Comparison of ENCODE assay signal across 13 cellular contexts in the genomic region with DNA sequence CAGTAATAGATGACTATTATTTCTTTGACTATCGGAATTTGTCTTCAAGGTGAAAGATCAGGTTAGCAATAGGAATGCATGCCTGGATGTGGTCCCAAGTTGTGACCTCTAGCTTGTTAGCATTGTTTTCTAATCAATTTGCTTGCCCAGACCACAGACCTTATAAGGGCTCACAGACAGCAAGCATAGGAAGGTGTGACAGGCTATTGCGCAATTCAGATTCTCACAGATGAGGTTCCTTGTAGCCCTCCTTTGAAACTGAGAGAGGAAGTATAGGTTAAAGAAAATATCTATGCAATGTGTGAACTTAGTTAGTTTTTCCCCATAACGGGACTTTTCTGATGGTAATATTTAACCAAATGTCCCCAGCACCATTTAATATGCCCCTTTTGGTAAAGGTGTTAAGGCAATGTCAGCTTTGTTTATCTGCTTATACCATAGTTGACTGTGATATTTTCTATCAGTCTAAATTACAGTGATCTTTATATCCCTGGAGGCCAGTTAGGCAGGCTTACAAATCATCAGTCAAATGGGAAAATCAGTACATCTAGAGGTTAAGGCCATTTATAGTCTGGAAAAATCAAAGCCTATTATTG.
DNase-seq lines count a peak whose midpoint lies in the region; ATAC-seq, FAIRE-seq and TF ChIP-seq lines count a peak whose summit lies in the region.
"Had no signal": no experiment of that assay in that cellular context is flagged by ENCODE, and none has a peak within 500 bp of the region (broad histone marks: within the 10 kb centered on the region; RNA-seq: fewer than 3 reads in every experiment).

No MANE protein-coding gene starts in this region.

- H3K9me3 ChIP-seq in K562 (replicated peaks; ENCODE audit: control insufficient read depth, insufficient read depth, low read depth, low read length) (no peaks in the 10 kb centered on the region), aorta (ENCODE audit: control insufficient read depth, low read length) (no peaks in the 10 kb centered on the region)
- H3K9me3 ChIP-seq: thoracic aorta had no signal

- TF ChIP-seq CTCF in GM13976 (IDR thresholded peaks at IDR 0.05; ENCODE audit: borderline replicate concordance, control extremely low read depth, extremely low read depth, insufficient read depth, missing control alignments) (no peak), K562 (IDR thresholded peaks at IDR 0.05 in 2 of 3, conservative IDR thresholded peaks at IDR 0.05 in 1 of 3; ENCODE audit: insufficient read depth in 2 of 3, low read depth in 1 of 3, low read length in 3 of 3) (no peak)

- POLR2A ChIA-PET in K562 (lab: Yijun Ruan, JAX), result no interaction called here

- 63% methylated on average over 3 of the region's 3 CpGs for WGBS in K562 (ENCODE audit: insufficient coverage, low coverage, missing lambda C conversion rate)
- WGBS in aorta, 2 donors, result 91 to 93% methylated on average over 3 of the region's 3 CpGs

- H2AFZ ChIP-seq in K562 (ENCODE audit: low read depth, low read length), result 0 out of 2 replicates have a peak overlapping the region, but pooled peaks have one; percentile 2
- H2AFZ ChIP-seq: parathyroid adenoma had no signal

- no TSS peak for BruUV-seq in K562 (replicated peaks; lab: Mats Ljungman, UMichigan)

- ATAC-seq in GM21515 (IDR thresholded peaks at IDR 0.05; ENCODE audit: unreplicated experiment) (peak; percentile 97), HG03432 (IDR thresholded peaks at IDR 0.05; ENCODE audit: unreplicated experiment) (peak; percentile 99), K562 (peak; percentile 69), aorta (ENCODE audit: low FRiP score) (no peak)

- CTCF ChIA-PET in K562 (lab: Yijun Ruan, JAX; ENCODE audit: low intra/inter-chr PET ratio), result no interaction called here

- FAIRE-seq in K562 (lab: Jason Lieb, UNC), result no peak
- FAIRE-seq: endothelial cell of umbilical vein had no signal

- intact Hi-C loops in K562 (cut with micrococcal nuclease), result no loop called here
- intact Hi-C loops in aorta (cut with DNase I), result no loop called here

- no peak overlapping the region for H3K9ac ChIP-seq in K562 (ENCODE audit: insufficient read depth in 1 of 2, low read depth in 2 of 2, low read length in 2 of 2)
- H3K9ac ChIP-seq: parathyroid adenoma had no signal

- H3K4me3 ChIP-seq in K562 (no peak overlapping the region), aorta (ENCODE audit: low read length in 2 of 2) (no peak overlapping the region)
- H3K4me3 ChIP-seq: thoracic aorta had no signal

- H3K4me1 ChIP-seq in K562 (replicated peaks in 1 of 2; ENCODE audit: control insufficient read depth in 2 of 2, insufficient read depth in 2 of 2, low read length in 2 of 2) (peaks cover 0 to 20% of the 10 kb centered on the region in 2 experiments; a peak in 3 of 5 replicates), aorta (ENCODE audit: control insufficient read depth in 1 of 2, insufficient read depth in 2 of 2, low read length in 2 of 2) (peaks cover 0 to 7% of the 10 kb centered on the region in 2 donors)
- H3K4me1 ChIP-seq: parathyroid adenoma had no signal

- H3K27ac ChIP-seq in K562 (ENCODE audit: extremely low read depth, low read depth, low read length), result no peak overlapping the region
- H3K27ac ChIP-seq in aorta (ENCODE audit: low read depth in 1 of 2, low read length in 2 of 2), result no peak overlapping the region
- H3K27ac ChIP-seq: parathyroid adenoma, thoracic aorta had no signal

- TF ChIP-seq EP300 in K562 (IDR thresholded peaks at IDR 0.05; ENCODE audit: low read length), result no peak; the same call in 1 of the 2 replicates

- DNase-seq in GM13976 (ENCODE audit: low spot score) (peak; percentile 26), K562 (ENCODE audit: extremely low read depth in 1 of 4, low spot score in 3 of 4) (peak in 1 of 4 experiments; percentile 34), GDM1 (lab: John Stamatoyannopoulos, UW) (no peak), GM03348 (ENCODE audit: low spot score) (no peak), aorta (no peak), HK-2 (ENCODE audit: unreplicated experiment) (no peak)
- DNase-seq: activated CD4-positive, alpha-beta T cell treated with anti-CD3 and anti-CD28 coated beads, Interleukin-2, amount 50 U/mL, for 48 hours; CD4-positive, alpha-beta T cell had no signal

- H3K79me2 ChIP-seq in K562 (ENCODE audit: control insufficient read depth, insufficient read depth, low read length), result no peaks in the 10 kb centered on the region
- H3K79me2 ChIP-seq: parathyroid adenoma had no signal

- no peaks in the 10 kb centered on the region for H3K9me1 ChIP-seq in K562 (ENCODE audit: control insufficient read depth, insufficient read depth, low read length)

- in situ Hi-C loops in GM13976 (cut with MboI; ENCODE audit: low sequenced_read_pairs, unreplicated experiment), result no loop called here
- in situ Hi-C loops in K562 (cut with MboI), result no loop called here

- H3K36me3 ChIP-seq in K562 (ENCODE audit: control insufficient read depth, insufficient read depth, low read length), result no peaks in the 10 kb centered on the region
- H3K36me3 ChIP-seq in aorta (ENCODE audit: control insufficient read depth in 1 of 2, insufficient read depth in 2 of 2, low read length in 1 of 2), result no peaks in the 10 kb centered on the region
- H3K36me3 ChIP-seq: thoracic aorta had no signal

- TF ChIP-seq POLR2A in K562 (conservative IDR thresholded peaks at IDR 0.05), result no peak

- H3K27me3 ChIP-seq in K562 (ENCODE audit: control insufficient read depth in 2 of 2, insufficient read depth in 2 of 2, low read length in 2 of 2) (no peaks in the 10 kb centered on the region), aorta (ENCODE audit: control insufficient read depth in 1 of 2, insufficient read depth in 2 of 2, low read length in 1 of 2) (no peaks in the 10 kb centered on the region)

- TF ChIP-seq RAD21 in K562 (CRISPR knock-in tag; conservative IDR thresholded peaks at IDR 0.05 in 1 of 2, IDR thresholded peaks at IDR 0.05 in 1 of 2), result no peak

- no peaks in the 10 kb centered on the region for H4K20me1 ChIP-seq in K562 (replicated peaks; ENCODE audit: control insufficient read depth, insufficient read depth, low read length)

- no peak overlapping the region for H3K4me2 ChIP-seq in K562 (ENCODE audit: insufficient read depth, low read length)

TF ChIP-seq in K562, 482 proteins besides CTCF, POLR2A, EP300 and RAD21 (continues in another document):
- TF ChIP-seq KAT7 (CRISPR knock-in tag; IDR thresholded peaks at IDR 0.05; ENCODE audit: borderline replicate concordance) (no peak), FOSL1 (tag; conservative IDR thresholded peaks at IDR 0.05) (peak; percentile 39), NELFE (IDR thresholded peaks at IDR 0.05; ENCODE audit: insufficient read depth, insufficient read length) (no peak), CBX8 (IDR thresholded peaks at IDR 0.05; ENCODE audit: borderline replicate concordance, extremely low read depth, low read depth, low read length, poor library complexity, severe bottlenecking) (no peak), TRIM24 (IDR thresholded peaks at IDR 0.05) (peak in 1 of 2 experiments; percentile 49; a peak in 1 of 4 replicates), RBM22 (IDR thresholded peaks at IDR 0.05; ENCODE audit: low read depth, low read length, poor library complexity, severe bottlenecking) (no peak), FOXA1 (IDR thresholded peaks at IDR 0.05; ENCODE audit: borderline replicate concordance) (no peak), U2AF1 (optimal IDR thresholded peaks at IDR 0.05; ENCODE audit: low read depth, low read length) (no peak), ZNF57 (CRISPR knock-in tag; IDR thresholded peaks at IDR 0.05) (no peak), ZNF586 (CRISPR knock-in tag; conservative IDR thresholded peaks at IDR 0.05) (no peak), CEBPB (tag; IDR thresholded peaks at IDR 0.05) (peak; percentile 100), OTX1 (CRISPR knock-in tag; IDR thresholded peaks at IDR 0.05) (no peak), NUFIP1 (IDR thresholded peaks at IDR 0.05; ENCODE audit: partially characterized antibody) (no peak), CSDE1 (IDR thresholded peaks at IDR 0.05) (no peak), SRF (CRISPR knock-in tag; IDR thresholded peaks at IDR 0.05) (peak in 1 of 2 experiments; percentile 92; a peak in 2 of 4 replicates), HDAC3 (IDR thresholded peaks at IDR 0.05; ENCODE audit: borderline replicate concordance, partially characterized antibody) (no peak), MED1 (CRISPR knock-in tag; IDR thresholded peaks at IDR 0.05; ENCODE audit: borderline replicate concordance) (no peak), DACH1 (IDR thresholded peaks at IDR 0.05; ENCODE audit: partially characterized antibody) (peak; percentile 21), WHSC1 (IDR thresholded peaks at IDR 0.05; ENCODE audit: low read length) (no peak), TEAD4 (IDR thresholded peaks at IDR 0.05; ENCODE audit: low read length) (0 out of 2 replicates have a peak, but pooled peaks have one; percentile 16), TEAD4 (CRISPR knock-in tag; IDR thresholded peaks at IDR 0.05; ENCODE audit: borderline replicate concordance) (no peak), XRCC4 (IDR thresholded peaks at IDR 0.05; ENCODE audit: extremely low read depth, insufficient read depth, insufficient read length) (no peak), KDM1A (IDR thresholded peaks at IDR 0.05) (no peak)
- TF ChIP-seq, protein P1, sequence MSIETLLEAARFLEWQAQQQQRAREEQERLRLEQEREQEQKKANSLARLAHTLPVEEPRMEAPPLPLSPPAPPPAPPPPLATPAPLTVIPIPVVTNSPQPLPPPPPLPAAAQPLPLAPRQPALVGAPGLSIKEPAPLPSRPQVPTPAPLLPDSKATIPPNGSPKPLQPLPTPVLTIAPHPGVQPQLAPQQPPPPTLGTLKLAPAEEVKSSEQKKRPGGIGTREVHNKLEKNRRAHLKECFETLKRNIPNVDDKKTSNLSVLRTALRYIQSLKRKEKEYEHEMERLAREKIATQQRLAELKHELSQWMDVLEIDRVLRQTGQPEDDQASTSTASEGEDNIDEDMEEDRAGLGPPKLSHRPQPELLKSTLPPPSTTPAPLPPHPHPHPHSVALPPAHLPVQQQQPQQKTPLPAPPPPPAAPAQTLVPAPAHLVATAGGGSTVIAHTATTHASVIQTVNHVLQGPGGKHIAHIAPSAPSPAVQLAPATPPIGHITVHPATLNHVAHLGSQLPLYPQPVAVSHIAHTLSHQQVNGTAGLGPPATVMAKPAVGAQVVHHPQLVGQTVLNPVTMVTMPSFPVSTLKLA (conservative IDR thresholded peaks at IDR 0.05), result no peak
- TF ChIP-seq, protein P2, sequence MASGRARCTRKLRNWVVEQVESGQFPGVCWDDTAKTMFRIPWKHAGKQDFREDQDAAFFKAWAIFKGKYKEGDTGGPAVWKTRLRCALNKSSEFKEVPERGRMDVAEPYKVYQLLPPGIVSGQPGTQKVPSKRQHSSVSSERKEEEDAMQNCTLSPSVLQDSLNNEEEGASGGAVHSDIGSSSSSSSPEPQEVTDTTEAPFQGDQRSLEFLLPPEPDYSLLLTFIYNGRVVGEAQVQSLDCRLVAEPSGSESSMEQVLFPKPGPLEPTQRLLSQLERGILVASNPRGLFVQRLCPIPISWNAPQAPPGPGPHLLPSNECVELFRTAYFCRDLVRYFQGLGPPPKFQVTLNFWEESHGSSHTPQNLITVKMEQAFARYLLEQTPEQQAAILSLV (tag; IDR thresholded peaks at IDR 0.05), result peak; percentile 98
